ENCODE assay signal across 8 cellular contexts in genomic region chr12:53232641-53233538, GRCh38. TPM values are rescaled to one million over a fixed set of nuclear protein-coding genes. Genes with fewer than 3 reads are reported as not detected.
A peak's percentile ranks its signal among the peaks of the same experiment; 100 is the strongest.
DNase-seq lines count a peak whose midpoint lies in the region; ATAC-seq and TF ChIP-seq lines count a peak whose summit lies in the region.

No MANE protein-coding gene starts in this region.

- peak overlapping the region; percentile 85 for H3K27ac ChIP-seq in lower lobe of right lung
- peak overlapping the region; percentile 88 to 96 for H3K27ac ChIP-seq in tibial artery

- H3K9me3 ChIP-seq in lower lobe of right lung (no peaks in the 10 kb centered on the region), tibial artery (no peaks in the 10 kb centered on the region)

- no peaks in the 10 kb centered on the region for H3K36me3 ChIP-seq in lower lobe of right lung
- peaks cover 0 to 2% (median 0%) of the 10 kb centered on the region in 3 donors for H3K36me3 ChIP-seq in tibial artery

- intact Hi-C loops in lower lobe of right lung (cut with DNase I) (no loop called here), tibial artery (cut with DNase I; ENCODE audit: low total_unique reads) (no loop called here)

- H3K27me3 ChIP-seq in lower lobe of right lung (ENCODE audit: low read depth) (no peaks in the 10 kb centered on the region), tibial artery (no peaks in the 10 kb centered on the region)

- H3K4me3 ChIP-seq in lower lobe of right lung: peak overlapping the region; percentile 77
- peak overlapping the region; percentile 66 to 90 for H3K4me3 ChIP-seq in tibial artery

- no peak for TF ChIP-seq CTCF in lower lobe of right lung (IDR thresholded peaks at IDR 0.05)
- TF ChIP-seq CTCF in tibial artery (IDR thresholded peaks at IDR 0.05): no peak

- ATAC-seq in GM19351 (IDR thresholded peaks at IDR 0.05; ENCODE audit: unreplicated experiment) (peak; percentile 30), lower lobe of right lung (peak; percentile 63 to 64)

- DNase-seq in ACHN (peak; percentile 63), SK-MEL-5 (ENCODE audit: low read depth, low spot score) (peak; percentile 24), cerebellum (ENCODE audit: low spot score) (peak; percentile 69), lower lobe of right lung (peak; percentile 76), tibial artery (peak; percentile 74 to 89), globus pallidus (ENCODE audit: low spot score) (no peak)
- no peak for DNase-seq in NK-92 treated with Interleukin-12 subunit alpha and Interleukin-12 subunit beta, amount 100 ng/mL, for 24 hours (lab: John Stamatoyannopoulos, UW)

- H3K4me1 ChIP-seq in lower lobe of right lung (peaks cover 43% of the 10 kb centered on the region), tibial artery (peaks cover 11 to 69% (median 48%) of the 10 kb centered on the region in 4 donors)

- in situ Hi-C loops in ACHN (cut with HindIII; ENCODE audit: low pct_ligation_motif_present, low pct_unique_long_range_greater_than_20kb, low sequenced_read_pairs) (no loop called here), SK-MEL-5 (cut with HindIII; ENCODE audit: low pct_unique_long_range_greater_than_20kb, low sequenced_read_pairs) (no loop called here)

RNA-seq across cellular contexts. Expression of gene RARG, which starts 0.9 kb away (rescaled TPM):
- total RNA-seq in SK-MEL-5 (2014; rRNA removed; shearing (Covaris generic)): 5.6 and 7.0 TPM in 2 replicates
- 22.1 and 28.0 TPM in 2 replicates for polyA plus RNA-seq in SK-MEL-5 (2015; cell fraction: cytosol; rRNA removed)
- 14.9 and 19.2 TPM in 2 replicates for polyA plus RNA-seq in SK-MEL-5 (2015; cell fraction: nucleus; rRNA removed)
- 2.9 TPM for total RNA-seq in cerebellum
- total RNA-seq in lower lobe of right lung: 30.1 TPM

RNA-seq across cellular contexts. Expression of gene ITGB7, which starts 25.8 kb away (rescaled TPM):
- total RNA-seq in SK-MEL-5 (2014; rRNA removed; shearing (Covaris generic)): 18.8 and 29.2 TPM in 2 replicates
- polyA plus RNA-seq in SK-MEL-5 (2015; cell fraction: cytosol; rRNA removed): 16.3 and 18.5 TPM in 2 replicates
- polyA plus RNA-seq in SK-MEL-5 (2015; cell fraction: nucleus; rRNA removed): 87.1 and 96.7 TPM in 2 replicates
- not detected for total RNA-seq in cerebellum
- 9.7 TPM for total RNA-seq in lower lobe of right lung

RNA-seq across cellular contexts. Expression of gene ESPL1, which starts 35.2 kb away (rescaled TPM):
- total RNA-seq in SK-MEL-5 (2014; rRNA removed; shearing (Covaris generic)): 8.3 and 9.2 TPM in 2 replicates
- 19.1 and 25.2 TPM in 2 replicates for polyA plus RNA-seq in SK-MEL-5 (2015; cell fraction: cytosol; rRNA removed)
- polyA plus RNA-seq in SK-MEL-5 (2015; cell fraction: nucleus; rRNA removed): 77.0 and 80.6 TPM in 2 replicates
- total RNA-seq in cerebellum: 5.1 TPM
- total RNA-seq in lower lobe of right lung: 2.2 TPM

RNA-seq across cellular contexts. Expression of gene CSAD, which starts 52.2 kb away (rescaled TPM):
- total RNA-seq in SK-MEL-5 (2014; rRNA removed; shearing (Covaris generic)): 1.7 and 6.1 TPM in 2 replicates
- 1.8 and 3.2 TPM in 2 replicates for polyA plus RNA-seq in SK-MEL-5 (2015; cell fraction: cytosol; rRNA removed)
- polyA plus RNA-seq in SK-MEL-5 (2015; cell fraction: nucleus; rRNA removed): 135 and 157 TPM in 2 replicates
- total RNA-seq in cerebellum (27.9 TPM), lower lobe of right lung (39.2 TPM)

RNA-seq across cellular contexts. Expression of gene ZNF740, which starts 52.4 kb away (rescaled TPM):
- 11.7 and 16.6 TPM in 2 replicates for total RNA-seq in SK-MEL-5 (2014; rRNA removed; shearing (Covaris generic))
- 12.4 and 15.3 TPM in 2 replicates for polyA plus RNA-seq in SK-MEL-5 (2015; cell fraction: cytosol; rRNA removed)
- 87.2 and 91.0 TPM in 2 replicates for polyA plus RNA-seq in SK-MEL-5 (2015; cell fraction: nucleus; rRNA removed)
- total RNA-seq in cerebellum (24.6 TPM), lower lobe of right lung (49.5 TPM)

Comparison
In these comparisons a context has a peak if more than half of its experiments do, and no peak if none do; other contexts are left out.
1. DNase-seq: peak in ACHN (single experiment), SK-MEL-5 (single experiment), cerebellum (single experiment), lower lobe of right lung (single experiment) and tibial artery (2 of 2); none in NK-92 treated with Interleukin-12 subunit alpha and Interleukin-12 subunit beta, amount 100 ng/mL, for 24 hours (single experiment) and globus pallidus (single experiment).